10 cellular contexts compared by ENCODE assay signal in genomic region chr18:49490246-49490762, GRCh38. TPM values are rescaled to one million over a fixed set of nuclear protein-coding genes. Genes with fewer than 3 reads are reported as not detected.
A peak's percentile ranks its signal among the peaks of the same experiment; 100 is the strongest.
DNase-seq lines count a peak whose midpoint lies in the region; ATAC-seq and TF ChIP-seq lines count a peak whose summit lies in the region.
"Had no signal": no experiment of that assay in that cellular context is flagged by ENCODE, and none has a peak within 500 bp of the region (broad histone marks: within the 10 kb centered on the region; RNA-seq: fewer than 3 reads in every experiment).

No MANE protein-coding gene starts in this region.

- peaks cover 43% of the 10 kb centered on the region for H3K79me2 ChIP-seq in DOHH2 (ENCODE audit: control insufficient read depth, low read length)
- peaks cover 53% of the 10 kb centered on the region for H3K79me2 ChIP-seq in mammary epithelial cell (ENCODE audit: insufficient read depth, low read length)

- H3K4me1 Mint-ChIP-seq in natural killer cell treated with Interleukin-12 subunit alpha and Interleukin-12 subunit beta and Interleukin-15 and Interleukin-18, amount 100 ng/mL, for 72 hours (ENCODE audit: low read depth in 2 of 2), result peaks cover 48 to 53% of the 10 kb centered on the region in 2 donors

- H4K20me1 ChIP-seq in DOHH2 (ENCODE audit: control insufficient read depth, insufficient read depth, low read depth, low read length) (peaks cover 13% of the 10 kb centered on the region), mammary epithelial cell (ENCODE audit: insufficient read depth, low read length) (no peaks in the 10 kb centered on the region)

- H3K4me3 Mint-ChIP-seq in natural killer cell treated with Interleukin-12 subunit alpha and Interleukin-12 subunit beta and Interleukin-15 and Interleukin-18, amount 100 ng/mL, for 72 hours, result peak overlapping the region; percentile 87

- no peak for ATAC-seq in natural killer cell treated with Interleukin-12 subunit alpha and Interleukin-12 subunit beta and Interleukin-15 and Interleukin-18, amount 100 ng/mL, for 72 hours
- ATAC-seq in sciatic nerve (no peak), HG03097 (IDR thresholded peaks at IDR 0.05; ENCODE audit: low FRiP score, unreplicated experiment) (no peak)

- H3F3A ChIP-seq in DOHH2 (ENCODE audit: control insufficient read depth, insufficient read depth), result peaks cover 55% of the 10 kb centered on the region

- H3K27me3 ChIP-seq in DOHH2 (ENCODE audit: control insufficient read depth, low read length) (no peaks in the 10 kb centered on the region), MG63 (no peaks in the 10 kb centered on the region), mammary epithelial cell (ENCODE audit: insufficient read depth, low read length) (no peaks in the 10 kb centered on the region)

- H3K27ac Mint-ChIP-seq in natural killer cell treated with Interleukin-12 subunit alpha and Interleukin-12 subunit beta and Interleukin-15 and Interleukin-18, amount 100 ng/mL, for 72 hours, result peak overlapping the region; percentile 91 to 94

- in situ Hi-C loops in mammary epithelial cell (cut with MboI; ENCODE audit: low sequenced_read_pairs in 2 of 2), result no loop called here

- dilution Hi-C loops in mammary epithelial cell (cut with HindIII; ENCODE audit: low sequenced_read_pairs), result no loop called here

- no peaks in the 10 kb centered on the region for H3K27me3 Mint-ChIP-seq in natural killer cell treated with Interleukin-12 subunit alpha and Interleukin-12 subunit beta and Interleukin-15 and Interleukin-18, amount 100 ng/mL, for 72 hours

- H3K4me2 ChIP-seq in DOHH2 (ENCODE audit: low read length), result peak overlapping the region; percentile 92
- peak overlapping the region; percentile 94 for H3K4me2 ChIP-seq in mammary epithelial cell (ENCODE audit: insufficient read depth, low read depth, low read length)

- H3K9me3 ChIP-seq in DOHH2 (ENCODE audit: control insufficient read depth, insufficient read depth, low read length), result no peaks in the 10 kb centered on the region
- no peaks in the 10 kb centered on the region for H3K9me3 ChIP-seq in MG63
- no peaks in the 10 kb centered on the region for H3K9me3 ChIP-seq in mammary epithelial cell (replicated peaks; ENCODE audit: insufficient read depth, low read length)

- intact Hi-C loops in mammary epithelial cell (cut with micrococcal nuclease), result no loop called here
- intact Hi-C loops in sciatic nerve (cut with DNase I), result no loop called here

- WGBS in mammary epithelial cell (ENCODE audit: low coverage, missing lambda C conversion rate), result 28% methylated on average over 4 of the region's 4 CpGs

- H3K9me2 ChIP-seq in DOHH2 (replicated peaks; ENCODE audit: control insufficient read depth, low read length), result no peaks in the 10 kb centered on the region

- peaks cover 39% of the 10 kb centered on the region for H3K36me3 Mint-ChIP-seq in natural killer cell treated with Interleukin-12 subunit alpha and Interleukin-12 subunit beta and Interleukin-15 and Interleukin-18, amount 100 ng/mL, for 72 hours

- TF ChIP-seq CTCF in DOHH2 (IDR thresholded peaks at IDR 0.05; ENCODE audit: low read depth, low read length, poor library complexity, severe bottlenecking) (no peak), mammary epithelial cell (conservative IDR thresholded peaks at IDR 0.05 in 1 of 2, IDR thresholded peaks at IDR 0.05 in 1 of 2; ENCODE audit: extremely low read depth in 1 of 2, insufficient read depth in 1 of 2, low read depth in 1 of 2, low read length in 2 of 2) (no peak)

- no peaks in the 10 kb centered on the region for H3K9me3 Mint-ChIP-seq in natural killer cell treated with Interleukin-12 subunit alpha and Interleukin-12 subunit beta and Interleukin-15 and Interleukin-18, amount 100 ng/mL, for 72 hours

- no peak overlapping the region for H2AFZ ChIP-seq in mammary epithelial cell (ENCODE audit: low read depth, low read length)

- CTCF ChIA-PET in mammary epithelial cell (lab: Charles Lee; ENCODE audit: low non-redundant PET), result no interaction called here

- no peak for DNase-seq in MG63
- DNase-seq in mammary epithelial cell, result no peak
- DNase-seq in natural killer cell treated with Interleukin-12 subunit alpha and Interleukin-12 subunit beta and Interleukin-15 and Interleukin-18, amount 100 ng/mL, for 72 hours (ENCODE audit: low spot score), result no peak
- no peak for DNase-seq in NCI-H446 treated with DMSO at 0.1 percent for 48 hours (lab: John Stamatoyannopoulos, UW)
- no peak for DNase-seq in sciatic nerve (ENCODE audit: low spot score)
- DNase-seq in DMS114 treated with DMSO at 0.1 percent for 48 hours (lab: John Stamatoyannopoulos, UW; ENCODE audit: unreplicated experiment), result no peak
- DNase-seq: activated CD4-positive, alpha-beta T cell treated with anti-CD3 and anti-CD28 coated beads for 1 hour; effector CD8-positive, alpha-beta T cell had no signal

- H3K9ac ChIP-seq in mammary epithelial cell (ENCODE audit: insufficient read depth, low read length), result peak overlapping the region; percentile 99

- H3K4me1 ChIP-seq in DOHH2 (ENCODE audit: control insufficient read depth, low read length), result peaks cover 51% of the 10 kb centered on the region
- peaks cover 32% of the 10 kb centered on the region for H3K4me1 ChIP-seq in mammary epithelial cell (ENCODE audit: insufficient read depth, low read length)

- H3K27ac ChIP-seq in DOHH2 (ENCODE audit: low read depth, low read length) (peak overlapping the region; percentile 94), mammary epithelial cell (ENCODE audit: insufficient read depth, low read depth, low read length) (peak overlapping the region; percentile 91)

- H3K4me3 ChIP-seq in DOHH2 (ENCODE audit: low read length) (peak overlapping the region; percentile 98), MG63 (peak overlapping the region; percentile 84), mammary epithelial cell (replicated peaks in 1 of 3; ENCODE audit: insufficient read depth in 1 of 3, low read depth in 2 of 3, low read length in 3 of 3) (peak overlapping the region; percentile 56 to 82 (median 65))

- H3K36me3 ChIP-seq in DOHH2 (ENCODE audit: control insufficient read depth, low read length), result peaks cover 54% of the 10 kb centered on the region
- H3K36me3 ChIP-seq in MG63, result peaks cover 46% of the 10 kb centered on the region
- H3K36me3 ChIP-seq in mammary epithelial cell (ENCODE audit: insufficient read depth, low read length), result peaks cover 28% of the 10 kb centered on the region

- BruUV-seq in mammary epithelial cell (replicated peaks; lab: Mats Ljungman, UMichigan), result no TSS peak

RNA-seq across cellular contexts. Expression of gene RPL17, which starts 2.0 kb away (rescaled TPM):
- 2,521 and 2,540 TPM in 2 replicates for total RNA-seq in MG63 (2014; rRNA removed; shearing (Covaris generic); ENCODE audit: low replicate concordance)
- total RNA-seq in mammary epithelial cell, result 1,000 to 10,000 TPM; 1,496 to 1,607 TPM
- polyA plus RNA-seq in mammary epithelial cell, result 3,892 TPM
- polyA minus RNA-seq in mammary epithelial cell, result 979 TPM
- 1,000 to 10,000 TPM; 1,051 to 1,176 TPM for total RNA-seq in natural killer cell treated with Interleukin-12 subunit alpha and Interleukin-12 subunit beta and Interleukin-15 and Interleukin-18, amount 100 ng/mL, for 72 hours
- total RNA-seq in sciatic nerve, result 1,143 TPM

RNA-seq across cellular contexts. Expression of gene C18orf32, which starts 3.3 kb away (rescaled TPM):
- total RNA-seq in MG63 (2014; rRNA removed; shearing (Covaris generic); ENCODE audit: low replicate concordance), result 38.0 and 54.8 TPM in 2 replicates
- total RNA-seq in mammary epithelial cell (10 to 100 TPM; 17.3 to 32.2 TPM), sciatic nerve (54.6 TPM)
- 12.1 TPM for polyA plus RNA-seq in mammary epithelial cell
- 1.7 TPM for polyA minus RNA-seq in mammary epithelial cell
- 10 to 100 TPM; 14.4 to 40.8 TPM for total RNA-seq in natural killer cell treated with Interleukin-12 subunit alpha and Interleukin-12 subunit beta and Interleukin-15 and Interleukin-18, amount 100 ng/mL, for 72 hours

RNA-seq across cellular contexts. Expression of gene DYM, which starts 29.9 kb away (rescaled TPM):
- 31.9 and 118 TPM in 2 replicates for total RNA-seq in MG63 (2014; rRNA removed; shearing (Covaris generic); ENCODE audit: low replicate concordance)
- total RNA-seq in mammary epithelial cell (10 to 100 TPM; 45.5 to 58.0 TPM), sciatic nerve (82.7 TPM)
- 24.2 TPM for polyA plus RNA-seq in mammary epithelial cell
- 130 TPM for polyA minus RNA-seq in mammary epithelial cell
- 100 to 1,000 TPM in 1 of 2 donors, 10 to 100 TPM in 1; 75.4 to 117 TPM for total RNA-seq in natural killer cell treated with Interleukin-12 subunit alpha and Interleukin-12 subunit beta and Interleukin-15 and Interleukin-18, amount 100 ng/mL, for 72 hours
